Comparison of ENCODE assay signal across 6 cellular contexts in genomic region chr14:38788060-38788459, GRCh38.
"Had no signal": no experiment of that assay in that cellular context is flagged by ENCODE, and none has a peak within 500 bp of the region (broad histone marks: within the 10 kb centered on the region; RNA-seq: fewer than 3 reads in every experiment).

No MANE protein-coding gene starts in this region.

- H3K4me3 ChIP-seq: K562 had no signal

- DNase-seq: H9, HCEC 1CT, IMR-90, KG1 had no signal

- H3K27ac ChIP-seq: HL-60 had no signal

- H3K27ac Mint-ChIP-seq: H9 had no signal

- H3K4me3 Mint-ChIP-seq: H9 had no signal

- H3K9me3 Mint-ChIP-seq: H9 had no signal

- ATAC-seq: K562 had no signal
